Comparison of ENCODE assay signal across 15 cellular contexts in genomic region chr7:235576-236395, GRCh38. TPM values are rescaled to one million over a fixed set of nuclear protein-coding genes. Genes with fewer than 3 reads are reported as not detected.
A peak's percentile ranks its signal among the peaks of the same experiment; 100 is the strongest.
DNase-seq lines count a peak whose midpoint lies in the region; ATAC-seq and TF ChIP-seq lines count a peak whose summit lies in the region.
"Had no signal": no experiment of that assay in that cellular context is flagged by ENCODE, and none has a peak within 500 bp of the region (broad histone marks: within the 10 kb centered on the region; RNA-seq: fewer than 3 reads in every experiment).

No MANE protein-coding gene starts in this region.

- ATAC-seq in thoracic aorta (ENCODE audit: insufficient number of reproducible peaks, low FRiP score, low read depth) (no peak), GM18909 (IDR thresholded peaks at IDR 0.05; ENCODE audit: poor library complexity, unreplicated experiment) (no peak)
- ATAC-seq: effector memory CD8-positive, alpha-beta T cell had no signal

- H3K27ac Mint-ChIP-seq in activated naive CD8-positive, alpha-beta T cell treated with anti-CD3 and anti-CD28 coated beads for 36 hours, result no peak overlapping the region
- H3K27ac Mint-ChIP-seq: effector memory CD8-positive, alpha-beta T cell had no signal

- H3K9me3 Mint-ChIP-seq in activated naive CD8-positive, alpha-beta T cell treated with anti-CD3 and anti-CD28 coated beads for 36 hours, result no peaks in the 10 kb centered on the region
- H3K9me3 Mint-ChIP-seq: effector memory CD8-positive, alpha-beta T cell had no signal

- H3K9me3 ChIP-seq in mucosa of stomach (ENCODE audit: control insufficient read depth, low read length), result no peaks in the 10 kb centered on the region
- no peaks in the 10 kb centered on the region for H3K9me3 ChIP-seq in thoracic aorta

- no peaks in the 10 kb centered on the region for H3K36me3 ChIP-seq in mucosa of stomach (ENCODE audit: control insufficient read depth, insufficient read depth, low read length)
- H3K36me3 ChIP-seq in thoracic aorta, result no peaks in the 10 kb centered on the region

- H3K4me3 ChIP-seq in mucosa of stomach (ENCODE audit: low read length) (no peak overlapping the region), thoracic aorta (peak overlapping the region; percentile 65)
- H3K4me3 ChIP-seq: BLaER1 had no signal

- DNase-seq in RWPE1 (ENCODE audit: low spot score) (no peak), globus pallidus (ENCODE audit: low spot score) (peak; percentile 35), thoracic aorta (ENCODE audit: low spot score) (peak; percentile 46), NCI-H748 (lab: John Stamatoyannopoulos, UW; ENCODE audit: unreplicated experiment) (no peak), NCI-H2029 treated with DMSO at 0.1 percent for 48 hours (lab: John Stamatoyannopoulos, UW) (no peak)
- no peak for DNase-seq in activated naive CD8-positive, alpha-beta T cell treated with anti-CD3 and anti-CD28 coated beads for 36 hours
- DNase-seq: activated CD4-positive, alpha-beta T cell treated with anti-CD3 and anti-CD28 coated beads, Interleukin-2, amount 50 U/mL, for 4 hours; DND-41; effector memory CD8-positive, alpha-beta T cell; kidney glomerular epithelial cell; NCI-H1105; NCI-H2227 treated with DMSO at 0.1 percent for 48 hours had no signal

- no peak overlapping the region for H3K4me3 Mint-ChIP-seq in activated naive CD8-positive, alpha-beta T cell treated with anti-CD3 and anti-CD28 coated beads for 36 hours
- H3K4me3 Mint-ChIP-seq: effector memory CD8-positive, alpha-beta T cell had no signal

- H3K27ac ChIP-seq in RWPE1, result peak overlapping the region; percentile 79
- H3K27ac ChIP-seq in thoracic aorta, result peak overlapping the region; percentile 88 to 96
- H3K27ac ChIP-seq: BLaER1 had no signal

- CTCF ChIA-PET in RWPE1 (lab: Yijun Ruan, JAX), result interaction anchor here (0.7 kb wide), 1 partner anchor 36 kb away, joined by 3 read pairs; no protein-coding TSS in a partner anchor

- TF ChIP-seq CTCF in RWPE1 (conservative IDR thresholded peaks at IDR 0.05; ENCODE audit: low read depth) (no peak), thoracic aorta (IDR thresholded peaks at IDR 0.05) (no peak)

- H3K4me1 Mint-ChIP-seq in activated naive CD8-positive, alpha-beta T cell treated with anti-CD3 and anti-CD28 coated beads for 36 hours, result no peaks in the 10 kb centered on the region

- H3K27me3 Mint-ChIP-seq in activated naive CD8-positive, alpha-beta T cell treated with anti-CD3 and anti-CD28 coated beads for 36 hours, result no peaks in the 10 kb centered on the region

- peaks cover 36% of the 10 kb centered on the region for H3K4me1 ChIP-seq in mucosa of stomach (ENCODE audit: control insufficient read depth, insufficient read depth, low read length)
- peaks cover 52 to 58% of the 10 kb centered on the region in 2 donors for H3K4me1 ChIP-seq in thoracic aorta (ENCODE audit: control insufficient read depth in 1 of 2, low read depth in 2 of 2)

- H3K27me3 ChIP-seq in mucosa of stomach (ENCODE audit: control insufficient read depth, insufficient read depth, low read length) (peaks cover 3% of the 10 kb centered on the region), thoracic aorta (replicated peaks; ENCODE audit: insufficient read depth) (no peaks in the 10 kb centered on the region)
- H3K27me3 ChIP-seq: BLaER1 had no signal

- POLR2A ChIA-PET in RWPE1 (lab: Yijun Ruan, JAX; ENCODE audit: low non-redundant PET), result no interaction called here

- H3K36me3 Mint-ChIP-seq in activated naive CD8-positive, alpha-beta T cell treated with anti-CD3 and anti-CD28 coated beads for 36 hours, result no peaks in the 10 kb centered on the region

- H3K9ac ChIP-seq in mucosa of stomach (ENCODE audit: low read length), result peak overlapping the region; percentile 6
- H3K9ac ChIP-seq: BLaER1 had no signal

RNA-seq across cellular contexts. Expression of gene FAM20C, which starts 43.4 kb away (rescaled TPM):
- 100 to 1,000 TPM in 1 of 2 donors, 10 to 100 TPM in 1; 32.5 to 106 TPM for total RNA-seq in thoracic aorta
- 1 to 10 TPM; 1.1 TPM for total RNA-seq in activated naive CD8-positive, alpha-beta T cell treated with anti-CD3 and anti-CD28 coated beads for 36 hours

RNA-seq across cellular contexts. Expression of gene FOXL3, which starts 54.2 kb away (rescaled TPM):
- total RNA-seq in thoracic aorta, result not detected
- not detected for total RNA-seq in activated naive CD8-positive, alpha-beta T cell treated with anti-CD3 and anti-CD28 coated beads for 36 hours

Comparison
In these comparisons a context has a peak if more than half of its experiments do, and no peak if none do; other contexts are left out.
1. DNase-seq: peak in globus pallidus (single experiment) and thoracic aorta (single experiment); none in RWPE1 (single experiment), activated naive CD8-positive, alpha-beta T cell treated with anti-CD3 and anti-CD28 coated beads for 36 hours (single experiment), NCI-H748 (single experiment) and NCI-H2029 treated with DMSO at 0.1 percent for 48 hours (single experiment).
2. RNA of gene FAM20C, which starts 43.4 kb away (total RNA-seq): 32.5 to 106 TPM in thoracic aorta; 1.1 TPM in activated naive CD8-positive, alpha-beta T cell treated with anti-CD3 and anti-CD28 coated beads for 36 hours; every median in the first group is over 10 times any median in the second.